15 cellular contexts compared by ENCODE assay signal in the genomic region with DNA sequence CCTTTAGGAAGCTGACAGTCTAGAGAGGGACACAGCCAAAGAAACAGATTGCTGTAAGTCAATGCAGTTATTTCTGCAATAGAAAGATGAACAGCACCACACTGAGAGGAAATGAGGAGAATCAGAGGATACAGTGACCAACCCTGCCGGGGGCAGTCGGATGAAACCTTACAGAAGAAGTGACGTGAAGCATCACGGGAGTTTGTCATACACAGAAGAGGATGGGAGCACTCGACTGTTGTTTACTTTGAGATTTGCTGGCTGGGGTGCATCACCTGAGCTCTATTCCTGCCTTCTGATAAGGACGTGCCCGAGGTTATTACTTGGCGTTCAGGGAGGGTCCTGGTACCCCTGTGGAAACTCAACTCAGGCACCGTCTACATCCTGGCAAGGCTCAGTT. TPM values are rescaled to one million over a fixed set of nuclear protein-coding genes. Genes with fewer than 3 reads are reported as not detected.
A peak's percentile ranks its signal among the peaks of the same experiment; 100 is the strongest.
DNase-seq lines count a peak whose midpoint lies in the region; ATAC-seq and TF ChIP-seq lines count a peak whose summit lies in the region.
"Had no signal": no experiment of that assay in that cellular context is flagged by ENCODE, and none has a peak within 500 bp of the region (broad histone marks: within the 10 kb centered on the region; RNA-seq: fewer than 3 reads in every experiment).

No MANE protein-coding gene starts in this region.

- peaks cover 22% of the 10 kb centered on the region for H3K4me1 Mint-ChIP-seq in WTC11

- H3K4me1 ChIP-seq in body of pancreas, result no peaks in the 10 kb centered on the region
- H3K4me1 ChIP-seq: SJSA1 had no signal

- H3K36me3 Mint-ChIP-seq in WTC11, result no peaks in the 10 kb centered on the region

- H3K9me3 Mint-ChIP-seq in WTC11, result peaks cover under 1% of the 10 kb centered on the region; the same call in 1 of the 2 replicates

- TF ChIP-seq POLR2A in body of pancreas (IDR thresholded peaks at IDR 0.05), result no peak

- no peak overlapping the region for H3K4me3 ChIP-seq in body of pancreas
- H3K4me3 ChIP-seq: BLaER1, SJSA1 had no signal

- H3K36me3 ChIP-seq in body of pancreas (replicated peaks in 1 of 2; ENCODE audit: insufficient read depth in 1 of 2, low read depth in 2 of 2), result no peaks in the 10 kb centered on the region
- H3K36me3 ChIP-seq: BLaER1, SJSA1 had no signal

- no peaks in the 10 kb centered on the region; the same call in 1 of the 2 replicates for H3K27me3 Mint-ChIP-seq in WTC11 (ENCODE audit: low read depth)

- no peak overlapping the region for H3K4me3 Mint-ChIP-seq in WTC11

- DNase-seq in DMS153 (lab: John Stamatoyannopoulos, UW) (peak; percentile 40), DMS53 (lab: John Stamatoyannopoulos, UW) (peak; percentile 90), NCI-H345 treated with DMSO at 0.1 percent for 48 hours (lab: John Stamatoyannopoulos, UW; ENCODE audit: unreplicated experiment) (peak; percentile 60), WTC11 (ENCODE audit: low spot score) (no peak), body of pancreas (no peak), cardiac septum (ENCODE audit: low spot score) (no peak), cerebellum (ENCODE audit: low spot score) (no peak), iPS-NIHi7 (ENCODE audit: extremely low spot score) (no peak)
- DNase-seq: NCI-H1930, NCI-H2227 treated with DMSO at 0.1 percent for 48 hours, RPMI8226, T-helper 9 cell had no signal

- 53 to 64% methylated on average over 9 of the region's 9 CpGs for WGBS in body of pancreas, 2 donors

- intact Hi-C loops in body of pancreas (cut with DNase I) (no loop called here), cardiac septum (cut with DNase I) (no loop called here)

- CTCF ChIA-PET in WTC11 (lab: Charles Lee), result no interaction called here

- no peaks in the 10 kb centered on the region for H3K27me3 ChIP-seq in body of pancreas
- H3K27me3 ChIP-seq: BLaER1, SJSA1 had no signal

- H3K27ac Mint-ChIP-seq in WTC11, result peak overlapping the region; percentile 26; the same call in 1 of the 2 replicates

- ATAC-seq in WTC11, result no peak
- no peak for ATAC-seq in body of pancreas
- ATAC-seq: HCT116 had no signal

- no peak overlapping the region for H3K27ac ChIP-seq in body of pancreas
- H3K27ac ChIP-seq: BLaER1, SJSA1 had no signal

- POLR2A ChIA-PET in WTC11 (lab: Charles Lee), result no interaction called here

- no peaks in the 10 kb centered on the region for H3K9me3 ChIP-seq in body of pancreas
- H3K9me3 ChIP-seq: BLaER1, SJSA1 had no signal

- TF ChIP-seq CTCF in WTC11 (IDR thresholded peaks at IDR 0.05), result no peak
- TF ChIP-seq CTCF in body of pancreas (IDR thresholded peaks at IDR 0.05), result no peak

TF ChIP-seq in WTC11, 78 proteins besides CTCF, POLR2A, EP300 and RAD21:
- TF ChIP-seq ZNF416 (CRISPR knock-in tag; IDR thresholded peaks at IDR 0.05), result no peak
- TF ChIP-seq ZNF138 (CRISPR knock-in tag; conservative IDR thresholded peaks at IDR 0.05), result no peak
- TF ChIP-seq, protein P1, sequence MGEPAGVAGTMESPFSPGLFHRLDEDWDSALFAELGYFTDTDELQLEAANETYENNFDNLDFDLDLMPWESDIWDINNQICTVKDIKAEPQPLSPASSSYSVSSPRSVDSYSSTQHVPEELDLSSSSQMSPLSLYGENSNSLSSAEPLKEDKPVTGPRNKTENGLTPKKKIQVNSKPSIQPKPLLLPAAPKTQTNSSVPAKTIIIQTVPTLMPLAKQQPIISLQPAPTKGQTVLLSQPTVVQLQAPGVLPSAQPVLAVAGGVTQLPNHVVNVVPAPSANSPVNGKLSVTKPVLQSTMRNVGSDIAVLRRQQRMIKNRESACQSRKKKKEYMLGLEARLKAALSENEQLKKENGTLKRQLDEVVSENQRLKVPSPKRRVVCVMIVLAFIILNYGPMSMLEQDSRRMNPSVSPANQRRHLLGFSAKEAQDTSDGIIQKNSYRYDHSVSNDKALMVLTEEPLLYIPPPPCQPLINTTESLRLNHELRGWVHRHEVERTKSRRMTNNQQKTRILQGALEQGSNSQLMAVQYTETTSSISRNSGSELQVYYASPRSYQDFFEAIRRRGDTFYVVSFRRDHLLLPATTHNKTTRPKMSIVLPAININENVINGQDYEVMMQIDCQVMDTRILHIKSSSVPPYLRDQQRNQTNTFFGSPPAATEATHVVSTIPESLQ (CRISPR knock-in tag; IDR thresholded peaks at IDR 0.05), result no peak
- TF ChIP-seq FOXJ3 (CRISPR knock-in tag; IDR thresholded peaks at IDR 0.05; ENCODE audit: borderline replicate concordance), result no peak
- TF ChIP-seq RELA (CRISPR knock-in tag; IDR thresholded peaks at IDR 0.05; ENCODE audit: borderline replicate concordance), result no peak
- no peak for TF ChIP-seq ZNF396 (CRISPR knock-in tag; IDR thresholded peaks at IDR 0.05; ENCODE audit: borderline replicate concordance)
- TF ChIP-seq AR (CRISPR knock-in tag; IDR thresholded peaks at IDR 0.05), result no peak
- TF ChIP-seq ZNF263 (CRISPR knock-in tag; IDR thresholded peaks at IDR 0.05; ENCODE audit: low read depth), result no peak
- no peak for TF ChIP-seq NFATC4 (CRISPR knock-in tag; IDR thresholded peaks at IDR 0.05)
- no peak for TF ChIP-seq NR1H2 (CRISPR knock-in tag; IDR thresholded peaks at IDR 0.05)
- no peak for TF ChIP-seq IRF2 (CRISPR knock-in tag; IDR thresholded peaks at IDR 0.05; ENCODE audit: borderline replicate concordance, low read depth)
- TF ChIP-seq KAT7 (CRISPR knock-in tag; IDR thresholded peaks at IDR 0.05; ENCODE audit: borderline replicate concordance), result no peak
- TF ChIP-seq ZNF232 (CRISPR knock-in tag; IDR thresholded peaks at IDR 0.05), result no peak
- TF ChIP-seq USF1 (CRISPR knock-in tag; IDR thresholded peaks at IDR 0.05), result no peak
- no peak for TF ChIP-seq SMAD4 (CRISPR knock-in tag; IDR thresholded peaks at IDR 0.05)
- TF ChIP-seq ZNF425 (CRISPR knock-in tag; conservative IDR thresholded peaks at IDR 0.05), result no peak
- TF ChIP-seq PRRX2 (CRISPR knock-in tag; IDR thresholded peaks at IDR 0.05), result no peak

RNA-seq across cellular contexts. Expression of gene MAGEF1, which starts 45.4 kb away (rescaled TPM):
- total RNA-seq in WTC11 (2021) (59.1 to 72.9 TPM (median 63.1 TPM) in 3 replicates), body of pancreas (10 to 100 TPM; 21.8 to 31.1 TPM), cardiac septum (30.2 TPM), cerebellum (29.7 TPM)

Comparison
In these comparisons a context has a peak if more than half of its experiments do, and no peak if none do; other contexts are left out.
1. DNase-seq: peak in DMS153 (single experiment), DMS53 (single experiment) and NCI-H345 treated with DMSO at 0.1 percent for 48 hours (single experiment); none in WTC11 (single experiment), body of pancreas (0 of 4), cardiac septum (single experiment), cerebellum (single experiment) and iPS-NIHi7 (single experiment).